In the genomic region with DNA sequence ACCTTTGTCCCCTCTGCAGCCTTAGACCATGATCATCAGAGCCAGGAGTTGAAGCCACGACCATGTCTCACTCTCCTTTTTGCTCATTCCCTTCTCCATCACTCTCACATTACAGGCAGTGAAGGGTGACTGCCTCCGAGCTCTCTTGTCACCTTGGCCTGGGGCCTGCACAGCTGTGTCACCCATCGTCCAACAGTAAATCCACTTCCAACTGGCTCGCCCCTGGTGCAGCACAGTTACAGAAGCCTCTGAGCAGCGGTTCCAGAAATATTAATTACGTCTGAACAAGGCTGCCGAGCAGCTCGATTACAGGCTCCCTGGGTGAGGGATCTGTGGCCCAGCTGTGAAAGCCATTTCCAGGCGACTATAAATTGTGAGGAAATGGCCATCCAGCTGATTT, we compare ENCODE assay signal across 6 cellular contexts.
"Had no signal": no experiment of that assay in that cellular context is flagged by ENCODE, and none has a peak within 500 bp of the region (broad histone marks: within the 10 kb centered on the region; RNA-seq: fewer than 3 reads in every experiment).

No MANE protein-coding gene starts in this region.

- DNase-seq: GM23248, HFFc6, IMR-90 had no signal

- H3K36me3 ChIP-seq: HAP-1 had no signal

- H3K27ac ChIP-seq: GM23248 had no signal

- ATAC-seq: HCT116, K562 had no signal

- H3K4me1 ChIP-seq: HAP-1 had no signal

- H3K4me3 ChIP-seq: GM23248, HAP-1, K562 had no signal

- H3K27ac Mint-ChIP-seq: HFFc6 had no signal

- H2AFZ ChIP-seq: GM23248 had no signal

- H3K9ac ChIP-seq: GM23248 had no signal

- H3K4me3 Mint-ChIP-seq: HFFc6 had no signal

- H3K9me3 ChIP-seq: HAP-1 had no signal
